In the genomic region with DNA sequence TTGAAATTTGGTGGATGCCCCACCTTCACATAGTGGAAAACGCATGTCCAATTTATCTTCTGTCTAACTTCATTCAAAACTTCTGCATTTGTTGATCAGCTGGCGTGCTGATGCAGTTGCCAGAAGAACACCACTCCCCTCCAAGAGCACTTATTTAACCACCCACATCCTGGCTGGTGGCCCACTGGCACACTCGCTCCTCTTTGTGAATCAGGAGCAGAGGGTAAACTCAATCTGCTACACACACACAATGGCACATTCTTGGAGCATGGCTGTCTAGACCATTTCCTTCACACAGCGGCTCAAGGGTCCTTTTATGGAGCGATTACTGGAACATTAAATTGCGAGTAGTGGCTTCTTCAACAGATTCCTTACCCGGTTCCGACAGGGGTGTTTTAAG, we compare ENCODE assay signal across 16 cellular contexts. TPM values are rescaled to one million over a fixed set of nuclear protein-coding genes. Genes with fewer than 3 reads are reported as not detected.
DNase-seq lines count a peak whose midpoint lies in the region; ATAC-seq and TF ChIP-seq lines count a peak whose summit lies in the region.
"Had no signal": no experiment of that assay in that cellular context is flagged by ENCODE, and none has a peak within 500 bp of the region (broad histone marks: within the 10 kb centered on the region; RNA-seq: fewer than 3 reads in every experiment).

No MANE protein-coding gene starts in this region.

- no peaks in the 10 kb centered on the region for H3K4me1 ChIP-seq in lung (ENCODE audit: control insufficient read depth in 2 of 2, insufficient read depth in 2 of 2, low read length in 2 of 2)
- H3K4me1 ChIP-seq: ascending aorta had no signal

- WGBS in lung, 2 donors = 43 to 69% methylated on average over 8 of the region's 8 CpGs

- no peak overlapping the region for H3K4me3 ChIP-seq in Jurkat, Clone E6-1 (ENCODE audit: low read length)
- H3K4me3 ChIP-seq in lung = no peak overlapping the region
- H3K4me3 ChIP-seq: ascending aorta had no signal

- no peak for ATAC-seq in lung (ENCODE audit: insufficient read depth, low FRiP score)
- no peak for ATAC-seq in GM21737 (IDR thresholded peaks at IDR 0.05; ENCODE audit: unreplicated experiment)
- no peak for ATAC-seq in HG03025 (IDR thresholded peaks at IDR 0.05; ENCODE audit: low FRiP score, unreplicated experiment)
- ATAC-seq: stimulated activated naive B cell treated with anti-CD40 and anti-IgM and Interleukin-4, amounts not matched to agents 10 μg/mL and 1 μg/mL and 100 μg/mL, for 72 hours had no signal

- H3K27ac ChIP-seq in lung (ENCODE audit: low read depth in 1 of 2, low read length in 1 of 2) = no peak overlapping the region
- H3K27ac ChIP-seq: ascending aorta had no signal

- no peaks in the 10 kb centered on the region for H3K36me3 ChIP-seq in lung (ENCODE audit: control insufficient read depth in 2 of 2, insufficient read depth in 2 of 2, low read length in 2 of 2)
- H3K36me3 ChIP-seq: ascending aorta had no signal

- no peak for TF ChIP-seq CTCF in lung (IDR thresholded peaks at IDR 0.05; ENCODE audit: control extremely low read depth, extremely low read depth)

- no peaks in the 10 kb centered on the region for H3K27me3 ChIP-seq in lung (ENCODE audit: control insufficient read depth, insufficient read depth)
- H3K27me3 ChIP-seq: ascending aorta had no signal

- H3K9me3 ChIP-seq in lung (ENCODE audit: control insufficient read depth in 2 of 2, insufficient read depth in 1 of 2, low read length in 1 of 2) = no peaks in the 10 kb centered on the region
- H3K9me3 ChIP-seq: ascending aorta had no signal

- peak; percentile 46 for DNase-seq in DMS 273 (lab: John Stamatoyannopoulos, UW; ENCODE audit: unreplicated experiment)
- peak; percentile 8 for DNase-seq in Jurkat, Clone E6-1 (ENCODE audit: low read depth, low spot score)
- peak; percentile 85 for DNase-seq in astrocyte of the hippocampus (ENCODE audit: low read depth, low spot score)
- peak; percentile 38 for DNase-seq in lung (ENCODE audit: low spot score)
- DNase-seq in pons (ENCODE audit: low spot score) = no peak
- DNase-seq in occipital lobe (lab: John Stamatoyannopoulos, UW) = no peak
- DNase-seq: activated CD4-positive, alpha-beta T cell treated with anti-CD3 and anti-CD28 coated beads, Interleukin-2, amount 10 ng/mL, durations not matched to agents 7 days and 5 days; C1 segment of cervical spinal cord; GDM1; mesenchymal stem cell; NCI-H187 treated with DMSO at 0.1 percent for 48 hours; stimulated activated CD4-positive, alpha-beta T cell treated with anti-CD3 and anti-CD28 coated beads, Interleukin-1b, Interleukin-23, amount 100 ng/mL, for 48 hours; stimulated activated naive B cell treated with anti-CD40 and anti-IgM and Interleukin-4, amounts not matched to agents 10 μg/mL and 1 μg/mL and 100 μg/mL, for 72 hours had no signal

RNA-seq across cellular contexts. Expression of a gene that starts 55.1 kb away (rescaled TPM):
- 4.7 TPM for polyA plus RNA-seq in Jurkat, Clone E6-1 (2012; ENCODE audit: insufficient read depth, insufficient read length)
- total RNA-seq in lung (10 to 100 TPM; 10.1 to 25.6 TPM), occipital lobe (49.4 TPM)
- polyA plus RNA-seq in lung = 1 to 10 TPM; 4.3 to 7.3 TPM

Comparison
In these comparisons a context has a peak if more than half of its experiments do, and no peak if none do; other contexts are left out.
1. DNase-seq: peak in DMS 273 (single experiment), Jurkat, Clone E6-1 (single experiment), astrocyte of the hippocampus (single experiment) and lung (single experiment); none in pons (single experiment) and occipital lobe (single experiment).